Comparison of ENCODE assay signal across 9 cellular contexts in the genomic region with DNA sequence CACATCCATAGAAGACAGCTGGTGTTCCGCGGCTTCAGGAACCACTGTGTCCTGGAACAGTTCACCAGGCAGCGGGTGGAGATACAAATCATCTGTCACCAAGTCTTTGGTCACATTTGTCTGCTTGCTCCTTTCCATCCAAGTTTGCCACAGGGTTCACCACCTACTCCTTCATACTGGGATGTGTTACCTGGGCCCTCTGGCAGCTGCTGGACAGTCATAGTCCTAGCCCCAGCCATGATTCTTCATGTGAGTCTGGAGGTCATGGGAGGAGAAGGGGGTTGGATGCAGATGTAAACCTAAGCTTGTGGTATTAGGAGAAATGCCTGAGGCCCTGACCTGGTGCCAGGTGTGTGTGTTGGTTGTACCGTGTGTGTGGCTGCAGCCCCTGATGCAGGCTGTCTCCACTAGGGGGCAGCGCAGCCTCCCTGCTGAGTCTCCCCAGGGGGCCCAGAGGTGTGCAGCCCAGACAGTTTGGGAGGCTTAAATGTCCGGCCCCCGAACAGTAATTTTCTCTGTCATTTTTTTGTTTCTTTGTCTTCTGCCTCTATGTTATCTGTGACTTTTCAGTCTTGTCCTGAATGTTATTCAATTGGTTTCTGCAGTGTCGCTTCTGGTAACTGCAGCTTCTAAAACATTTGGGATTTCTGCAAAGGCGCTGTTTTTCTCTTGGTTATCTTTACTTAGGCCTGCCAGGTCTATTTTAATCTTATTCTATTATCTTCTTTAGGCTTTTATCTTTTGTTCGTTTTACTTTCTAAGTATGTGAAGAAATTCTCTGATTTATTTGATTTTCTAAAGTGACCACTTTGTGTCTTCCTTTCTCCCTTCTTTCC. TPM values are rescaled to one million over a fixed set of nuclear protein-coding genes. Genes with fewer than 3 reads are reported as not detected.
DNase-seq lines count a peak whose midpoint lies in the region; ATAC-seq and TF ChIP-seq lines count a peak whose summit lies in the region.
"Had no signal": no experiment of that assay in that cellular context is flagged by ENCODE, and none has a peak within 500 bp of the region (broad histone marks: within the 10 kb centered on the region; RNA-seq: fewer than 3 reads in every experiment).

No MANE protein-coding gene starts in this region.

- peak; percentile 68 for ATAC-seq in HG02870 (IDR thresholded peaks at IDR 0.05; ENCODE audit: unreplicated experiment)

- peak; percentile 85 for TF ChIP-seq CTCF in GM12873 (IDR thresholded peaks at IDR 0.05; ENCODE audit: insufficient read depth, low read depth, low read length, missing control alignments)

- peak; percentile 5 for DNase-seq in activated gamma-delta T cell (lab: John Stamatoyannopoulos, UW)
- DNase-seq in lung microvascular endothelial cell (ENCODE audit: low read depth in 2 of 2): peak; percentile 19 to 40
- DNase-seq in NCI-H2171 treated with DMSO at 0.1 percent for 48 hours (lab: John Stamatoyannopoulos, UW): no peak
- no peak for DNase-seq in NCI-H345 (lab: John Stamatoyannopoulos, UW)
- DNase-seq in SKM-1 treated with dmso at 0.1 percent for 144 hours (lab: John Stamatoyannopoulos, UW; ENCODE audit: unreplicated experiment): no peak
- DNase-seq in MV-4-11 (lab: John Stamatoyannopoulos, UW): no peak

RNA-seq across cellular contexts. Expression of a gene that starts 14.8 kb away (rescaled TPM):
- total RNA-seq in lung microvascular endothelial cell: not detected in 2 replicates
- total RNA-seq: NCI-H460 had no signal

Comparison
In these comparisons a context has a peak if more than half of its experiments do, and no peak if none do; other contexts are left out.
1. DNase-seq: peak in activated gamma-delta T cell (single experiment) and lung microvascular endothelial cell (2 of 2); none in NCI-H2171 treated with DMSO at 0.1 percent for 48 hours (single experiment), NCI-H345 (single experiment), SKM-1 treated with dmso at 0.1 percent for 144 hours (single experiment) and MV-4-11 (single experiment).